ENCODE assay signal across 24 cellular contexts in the genomic region with DNA sequence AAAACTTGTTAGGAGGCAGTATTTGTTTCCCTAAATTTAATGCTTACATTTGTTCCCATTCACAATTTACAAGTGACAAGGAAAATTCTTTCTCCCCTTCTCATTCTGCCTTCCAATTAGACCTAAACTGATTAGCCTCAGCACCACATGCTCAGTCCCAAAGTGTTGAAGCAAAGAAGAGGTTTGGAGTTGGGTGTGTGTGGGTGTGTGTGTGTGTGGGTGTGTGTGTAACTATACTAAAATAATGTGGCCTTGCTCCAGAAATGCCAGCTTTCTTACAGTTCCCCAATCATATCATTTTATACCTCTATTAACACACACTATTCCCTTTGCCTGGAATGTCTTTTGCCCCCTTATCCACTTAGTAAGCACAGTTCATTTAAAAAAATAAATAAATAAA.
"Had no signal": no experiment of that assay in that cellular context is flagged by ENCODE, and none has a peak within 500 bp of the region (broad histone marks: within the 10 kb centered on the region; RNA-seq: fewer than 3 reads in every experiment).

No MANE protein-coding gene starts in this region.

- H3K36me3 ChIP-seq: brain microvascular endothelial cell had no signal

- ATAC-seq: activated naive CD4-positive, alpha-beta T cell treated with anti-CD3 and anti-CD28 coated beads, Interleukin-2, amount 50 U/mL, for 72 hours; activated T-cell treated with anti-CD3 and anti-CD28 coated beads, Interleukin-2, amount 50 U/mL, for 72 hours; esophagus mucosa; WTC11 had no signal

- H3K27ac ChIP-seq: brain microvascular endothelial cell, coronary artery, dorsolateral prefrontal cortex had no signal

- H3K4me3 ChIP-seq: coronary artery had no signal

- DNase-seq: activated CD4-positive, alpha-beta memory T cell treated with anti-CD3 and anti-CD28 coated beads, Interleukin-2, amount 10 ng/mL, durations not matched to agents 7 days and 5 days; activated CD4-positive, alpha-beta T cell treated with anti-CD3 and anti-CD28 coated beads for 1 hour; activated CD4-positive, alpha-beta T cell treated with anti-CD3 and anti-CD28 coated beads for 4 hours; activated CD4-positive, alpha-beta T cell treated with anti-CD3 and anti-CD28 coated beads, Interleukin-2, amount 10 ng/mL, durations not matched to agents 7 days and 5 days; activated CD4-positive, alpha-beta T cell treated with anti-CD3 and anti-CD28 coated beads, Interleukin-2, amount 50 U/mL, for 4 hours; activated CD8-positive, alpha-beta memory T cell treated with anti-CD3 and anti-CD28 coated beads, Interleukin-2, amount 50 U/mL, for 48 hours; activated gamma-delta T cell; activated naive CD4-positive, alpha-beta T cell; activated naive CD4-positive, alpha-beta T cell treated with anti-CD3 and anti-CD28 coated beads, Interleukin-2, amount 10 ng/mL, durations not matched to agents 7 days and 5 days; activated naive CD8-positive, alpha-beta T cell treated with anti-CD3 and anti-CD28 coated beads, Interleukin-2, amount 10 ng/mL, durations not matched to agents 7 days and 5 days; activated T-cell treated with anti-CD3 and anti-CD28 coated beads for 4 hours; activated T-cell treated with anti-CD3 and anti-CD28 coated beads, Interleukin-2, amount 50 U/mL, for 24 hours; activated T-cell treated with anti-CD3 and anti-CD28 coated beads, Interleukin-2, amount 50 U/mL, for 72 hours; anterior cingulate cortex; brain microvascular endothelial cell; dorsolateral prefrontal cortex; effector memory CD4-positive, alpha-beta T cell; endodermal cell; foreskin fibroblast; hippocampal formation had no signal
